In genomic region chr6:150471276-150471675, GRCh38 we compare ENCODE assay signal across 38 cellular contexts.
"Had no signal": no experiment of that assay in that cellular context is flagged by ENCODE, and none has a peak within 500 bp of the region (broad histone marks: within the 10 kb centered on the region; RNA-seq: fewer than 3 reads in every experiment).

No MANE protein-coding gene starts in this region.

- H3K27ac ChIP-seq: Peyer's patch, RWPE1, WERI-Rb-1 had no signal

- H3K36me3 Mint-ChIP-seq: activated CD8-positive, alpha-beta memory T cell treated with anti-CD3 and anti-CD28 coated beads, Interleukin-2, amount 10 ng/mL, durations not matched to agents 7 days and 5 days; activated naive CD4-positive, alpha-beta T cell treated with anti-CD3 and anti-CD28 coated beads, Interleukin-2, amount 10 ng/mL, durations not matched to agents 7 days and 5 days; activated naive CD8-positive, alpha-beta T cell; brain had no signal

- H3K27ac Mint-ChIP-seq: activated CD4-positive, alpha-beta memory T cell treated with anti-CD3 and anti-CD28 coated beads, Interleukin-2, amount 10 ng/mL, durations not matched to agents 7 days and 5 days; activated CD8-positive, alpha-beta memory T cell treated with anti-CD3 and anti-CD28 coated beads, Interleukin-2, amount 10 ng/mL, durations not matched to agents 7 days and 5 days; activated naive CD4-positive, alpha-beta T cell treated with anti-CD3 and anti-CD28 coated beads, Interleukin-2, amount 10 ng/mL, durations not matched to agents 7 days and 5 days; activated naive CD8-positive, alpha-beta T cell; activated naive CD8-positive, alpha-beta T cell treated with anti-CD3 and anti-CD28 coated beads, Interleukin-2, amount 50 U/mL, for 24 hours; brain had no signal

- H3K9me3 Mint-ChIP-seq: activated CD4-positive, alpha-beta memory T cell treated with anti-CD3 and anti-CD28 coated beads, Interleukin-2, amount 10 ng/mL, durations not matched to agents 7 days and 5 days; activated naive CD4-positive, alpha-beta T cell treated with anti-CD3 and anti-CD28 coated beads, Interleukin-2, amount 10 ng/mL, durations not matched to agents 7 days and 5 days; activated naive CD8-positive, alpha-beta T cell treated with anti-CD3 and anti-CD28 coated beads, Interleukin-2, amount 50 U/mL, for 24 hours had no signal

- ATAC-seq: activated CD8-positive, alpha-beta memory T cell treated with anti-CD3 and anti-CD28 coated beads, Interleukin-2, amount 10 ng/mL, durations not matched to agents 7 days and 5 days; activated naive CD8-positive, alpha-beta T cell treated with anti-CD3 and anti-CD28 coated beads, Interleukin-2, amount 50 U/mL, for 24 hours; PC-3 had no signal

- H3K27me3 Mint-ChIP-seq: activated naive CD4-positive, alpha-beta T cell treated with anti-CD3 and anti-CD28 coated beads, Interleukin-2, amount 10 ng/mL, durations not matched to agents 7 days and 5 days; brain had no signal

- H3K4me3 ChIP-seq: MG63, Peyer's patch had no signal

- H3K9me3 ChIP-seq: MG63, Peyer's patch had no signal

- DNase-seq: activated CD4-positive, alpha-beta memory T cell treated with anti-CD3 and anti-CD28 coated beads, Interleukin-2, amount 10 ng/mL, durations not matched to agents 7 days and 5 days; activated CD4-positive, alpha-beta T cell treated with anti-CD3 and anti-CD28 coated beads for 1 hour; activated CD4-positive, alpha-beta T cell treated with anti-CD3 and anti-CD28 coated beads for 48 hours; activated CD4-positive, CD25-positive, alpha-beta regulatory T cell; activated CD8-positive, alpha-beta memory T cell treated with anti-CD3 and anti-CD28 coated beads for 24 hours; activated CD8-positive, alpha-beta memory T cell treated with anti-CD3 and anti-CD28 coated beads, Interleukin-2, amount 10 ng/mL, durations not matched to agents 7 days and 5 days; activated CD8-positive, alpha-beta memory T cell treated with anti-CD3 and anti-CD28 coated beads, Interleukin-2, amount 50 U/mL, for 48 hours; activated effector memory CD4-positive, alpha-beta T cell treated with Interleukin-2 at 50 U/mL for 16 hours; activated naive CD4-positive, alpha-beta T cell treated with anti-CD3 and anti-CD28 coated beads, Interleukin-2, amount 10 ng/mL, durations not matched to agents 7 days and 5 days; activated naive CD8-positive, alpha-beta T cell treated with anti-CD3 and anti-CD28 coated beads, Interleukin-2, amount 50 U/mL, for 24 hours; activated T-cell treated with anti-CD3 and anti-CD28 coated beads, Interleukin-2, amount 50 U/mL, for 48 hours; anterior cingulate cortex; caudate nucleus; cerebellar nuclear complex; Karpas-422; MG63; NCI-H1048; NCI-H1417; NCI-H146; NCI-H187; NCI-H2029 treated with DMSO at 0.1 percent for 48 hours; NCI-H2107; NCI-H226; NCI-H446 treated with DMSO at 0.1 percent for 48 hours; NCI-H526; NCI-H748 treated with DMSO at 0.1 percent for 48 hours; NK-92 treated with Interleukin-12 subunit alpha and Interleukin-12 subunit beta, amount 100 ng/mL, for 24 hours; PC-3; Peyer's patch; Right ventricle myocardium superior; SW 1271; T-helper 1 cell; T-helper 2 cell; T-helper 9 cell; WERI-Rb-1 had no signal

- H3K4me3 Mint-ChIP-seq: activated CD4-positive, alpha-beta memory T cell treated with anti-CD3 and anti-CD28 coated beads, Interleukin-2, amount 10 ng/mL, durations not matched to agents 7 days and 5 days; activated CD8-positive, alpha-beta memory T cell treated with anti-CD3 and anti-CD28 coated beads, Interleukin-2, amount 10 ng/mL, durations not matched to agents 7 days and 5 days; activated naive CD4-positive, alpha-beta T cell treated with anti-CD3 and anti-CD28 coated beads, Interleukin-2, amount 10 ng/mL, durations not matched to agents 7 days and 5 days; activated naive CD8-positive, alpha-beta T cell; activated naive CD8-positive, alpha-beta T cell treated with anti-CD3 and anti-CD28 coated beads, Interleukin-2, amount 50 U/mL, for 24 hours; brain had no signal

- H3K36me3 ChIP-seq: MG63, Peyer's patch, WERI-Rb-1 had no signal

- H3K4me1 Mint-ChIP-seq: activated CD4-positive, alpha-beta memory T cell treated with anti-CD3 and anti-CD28 coated beads, Interleukin-2, amount 10 ng/mL, durations not matched to agents 7 days and 5 days; activated CD8-positive, alpha-beta memory T cell treated with anti-CD3 and anti-CD28 coated beads, Interleukin-2, amount 10 ng/mL, durations not matched to agents 7 days and 5 days; activated naive CD4-positive, alpha-beta T cell treated with anti-CD3 and anti-CD28 coated beads, Interleukin-2, amount 10 ng/mL, durations not matched to agents 7 days and 5 days; activated naive CD8-positive, alpha-beta T cell treated with anti-CD3 and anti-CD28 coated beads, Interleukin-2, amount 50 U/mL, for 24 hours; brain had no signal

- H3K4me1 ChIP-seq: Peyer's patch had no signal

- H3K27me3 ChIP-seq: Peyer's patch had no signal
